In genomic region chr5:41893074-41893851, GRCh38 we compare ENCODE assay signal across 14 cellular contexts. TPM values are rescaled to one million over a fixed set of nuclear protein-coding genes. Genes with fewer than 3 reads are reported as not detected.
DNase-seq lines count a peak whose midpoint lies in the region; ATAC-seq, FAIRE-seq and TF ChIP-seq lines count a peak whose summit lies in the region.
"Had no signal": no experiment of that assay in that cellular context is flagged by ENCODE, and none has a peak within 500 bp of the region (broad histone marks: within the 10 kb centered on the region; RNA-seq: fewer than 3 reads in every experiment).

No MANE protein-coding gene starts in this region.

- FAIRE-seq in A204.1 (lab: Jason Lieb, UNC) = peak; percentile 43
- FAIRE-seq: bronchial epithelial cell, endothelial cell of umbilical vein had no signal

- no peak for DNase-seq in retina
- no peak for DNase-seq in colonic mucosa
- no peak for DNase-seq in NCI-H748 (lab: John Stamatoyannopoulos, UW; ENCODE audit: unreplicated experiment)
- DNase-seq in ACHN = no peak
- DNase-seq: head of caudate nucleus, left lung, upper lobe of left lung had no signal

- intact Hi-C loops in colonic mucosa (cut with DNase I) = no loop called here

- H3K27me3 ChIP-seq in colonic mucosa = no peaks in the 10 kb centered on the region
- H3K27me3 ChIP-seq: upper lobe of left lung had no signal

- ATAC-seq in GM18867 (IDR thresholded peaks at IDR 0.05; ENCODE audit: unreplicated experiment) (peak; percentile 81), GM21825 (IDR thresholded peaks at IDR 0.05; ENCODE audit: unreplicated experiment) (peak; percentile 63), HG03432 (IDR thresholded peaks at IDR 0.05; ENCODE audit: unreplicated experiment) (peak; percentile 62)
- ATAC-seq: left lung had no signal

- H3K9ac ChIP-seq in colonic mucosa (ENCODE audit: low read depth in 2 of 2, low read length in 2 of 2) = no peak overlapping the region

- in situ Hi-C loops in ACHN (cut with HindIII; ENCODE audit: low pct_ligation_motif_present, low pct_unique_long_range_greater_than_20kb, low sequenced_read_pairs) = no loop called here

- no peak for TF ChIP-seq CTCF in colonic mucosa (IDR thresholded peaks at IDR 0.05)

- no peaks in the 10 kb centered on the region for H3K9me3 ChIP-seq in colonic mucosa
- H3K9me3 ChIP-seq: left lung, upper lobe of left lung had no signal

- no peaks in the 10 kb centered on the region for H3K36me3 ChIP-seq in colonic mucosa
- H3K36me3 ChIP-seq: left lung, upper lobe of left lung had no signal

- no peaks in the 10 kb centered on the region for H3K4me1 ChIP-seq in colonic mucosa
- H3K4me1 ChIP-seq: left lung, upper lobe of left lung had no signal

- H3K27ac ChIP-seq in colonic mucosa = no peak overlapping the region
- H3K27ac ChIP-seq: left lung, upper lobe of left lung had no signal

- H3K4me3 ChIP-seq in colonic mucosa = no peak overlapping the region
- H3K4me3 ChIP-seq: left lung, smooth muscle cell, upper lobe of left lung had no signal

RNA-seq across cellular contexts. Expression of gene RIMOC1, which starts 10.9 kb away (rescaled TPM):
- 10 to 100 TPM; 23.1 to 29.7 TPM for total RNA-seq in colonic mucosa

RNA-seq across cellular contexts. Expression of gene OXCT1, which starts 23.0 kb away (rescaled TPM):
- 10 to 100 TPM; 23.8 to 31.3 TPM for total RNA-seq in colonic mucosa

RNA-seq across cellular contexts. Expression of gene FBXO4, which starts 31.8 kb away (rescaled TPM):
- 1 to 10 TPM; 7.6 to 8.6 TPM for total RNA-seq in colonic mucosa
